13 cellular contexts compared by ENCODE assay signal in genomic region chr17:66549312-66549705, GRCh38.
A peak's percentile ranks its signal among the peaks of the same experiment; 100 is the strongest.
DNase-seq lines count a peak whose midpoint lies in the region; ATAC-seq and TF ChIP-seq lines count a peak whose summit lies in the region.
"Had no signal": no experiment of that assay in that cellular context is flagged by ENCODE, and none has a peak within 500 bp of the region (broad histone marks: within the 10 kb centered on the region; RNA-seq: fewer than 3 reads in every experiment).

No MANE protein-coding gene starts in this region.

- H4K20me1 ChIP-seq in MM.1S (ENCODE audit: insufficient read depth, low read length): no peaks in the 10 kb centered on the region

- H3K27me3 Mint-ChIP-seq in mesothelial cell of epicardium (ENCODE audit: low read depth): peaks cover 1% of the 10 kb centered on the region
- H3K27me3 Mint-ChIP-seq: activated CD8-positive, alpha-beta memory T cell treated with anti-CD3 and anti-CD28 coated beads, Interleukin-2, amount 10 ng/mL, durations not matched to agents 7 days and 5 days had no signal

- H3K27me3 ChIP-seq in colonic mucosa (no peaks in the 10 kb centered on the region), MM.1S (replicated peaks; ENCODE audit: insufficient read depth, low read length) (no peaks in the 10 kb centered on the region)
- H3K27me3 ChIP-seq: uterus had no signal

- no peak overlapping the region for H3K4me2 ChIP-seq in MM.1S (ENCODE audit: low read depth, low read length)

- H3K4me1 ChIP-seq in colonic mucosa (peaks cover 15% of the 10 kb centered on the region), MM.1S (ENCODE audit: low read length) (no peaks in the 10 kb centered on the region)
- H3K4me1 ChIP-seq: uterus had no signal

- DNase-seq in Daoy (ENCODE audit: low read depth) (peak; percentile 76), NCI-H526 treated with DMSO at 0.1 percent for 48 hours (lab: John Stamatoyannopoulos, UW) (peak; percentile 15), colonic mucosa (no peak), mesothelial cell of epicardium (ENCODE audit: low spot score in 2 of 2, unreplicated experiment in 2 of 2) (no peak), DMS 273 (lab: John Stamatoyannopoulos, UW; ENCODE audit: unreplicated experiment) (no peak), MM.1S (no peak)
- DNase-seq: activated CD8-positive, alpha-beta memory T cell treated with anti-CD3 and anti-CD28 coated beads, Interleukin-2, amount 10 ng/mL, durations not matched to agents 7 days and 5 days; MV-4-11; NCI-H524; T-helper 1 cell; uterus had no signal

- no peak overlapping the region for H3K4me3 ChIP-seq in colonic mucosa
- H3K4me3 ChIP-seq in MM.1S (ENCODE audit: low read length): no peak overlapping the region
- H3K4me3 ChIP-seq: uterus had no signal

- H3K27ac Mint-ChIP-seq in mesothelial cell of epicardium: peak overlapping the region; percentile 92

- no peaks in the 10 kb centered on the region for H3K79me2 ChIP-seq in MM.1S (ENCODE audit: low read length)

- no peak overlapping the region for H3K9ac ChIP-seq in colonic mucosa (ENCODE audit: low read depth in 2 of 2, low read length in 2 of 2)
- no peak overlapping the region for H3K9ac ChIP-seq in MM.1S (ENCODE audit: low read length)

- H3K9me2 ChIP-seq in MM.1S (replicated peaks; ENCODE audit: insufficient read depth, low read length): no peaks in the 10 kb centered on the region

- peaks cover 14% of the 10 kb centered on the region for H3K36me3 Mint-ChIP-seq in mesothelial cell of epicardium

- intact Hi-C loops in colonic mucosa (cut with DNase I): no loop called here

- H3K27ac ChIP-seq in colonic mucosa: peak overlapping the region; percentile 15
- H3K27ac ChIP-seq in MM.1S (ENCODE audit: low read length): no peak overlapping the region

- H3K9me3 Mint-ChIP-seq in mesothelial cell of epicardium: peaks cover 36% of the 10 kb centered on the region

- H3K36me3 ChIP-seq in colonic mucosa (no peaks in the 10 kb centered on the region), MM.1S (replicated peaks; ENCODE audit: insufficient read depth, low read length) (no peaks in the 10 kb centered on the region)
- H3K36me3 ChIP-seq: uterus had no signal

- no peaks in the 10 kb centered on the region for H3F3A ChIP-seq in MM.1S (ENCODE audit: insufficient read depth, low read length)

- H3K9me3 ChIP-seq in colonic mucosa (no peaks in the 10 kb centered on the region), MM.1S (replicated peaks; ENCODE audit: insufficient read depth, low read length) (no peaks in the 10 kb centered on the region)
- H3K9me3 ChIP-seq: uterus had no signal

- H2AFZ ChIP-seq in MM.1S (ENCODE audit: low read length): no peak overlapping the region

- H3K4me3 Mint-ChIP-seq in mesothelial cell of epicardium: no peak overlapping the region
- H3K4me3 Mint-ChIP-seq: activated CD8-positive, alpha-beta memory T cell treated with anti-CD3 and anti-CD28 coated beads, Interleukin-2, amount 10 ng/mL, durations not matched to agents 7 days and 5 days had no signal

- H3K4me1 Mint-ChIP-seq in mesothelial cell of epicardium: peaks cover 15% of the 10 kb centered on the region

- TF ChIP-seq CTCF in colonic mucosa (IDR thresholded peaks at IDR 0.05) (no peak), mesothelial cell of epicardium (IDR thresholded peaks at IDR 0.05; ENCODE audit: unreplicated experiment) (no peak), MM.1S (IDR thresholded peaks at IDR 0.05; ENCODE audit: low read length) (no peak)

- no peak for ATAC-seq in GM18517 (IDR thresholded peaks at IDR 0.05; ENCODE audit: unreplicated experiment)
- ATAC-seq in HG03565 (IDR thresholded peaks at IDR 0.05; ENCODE audit: unreplicated experiment): no peak
- ATAC-seq: activated CD8-positive, alpha-beta memory T cell treated with anti-CD3 and anti-CD28 coated beads, Interleukin-2, amount 10 ng/mL, durations not matched to agents 7 days and 5 days had no signal

Comparison
In these comparisons a context has a peak if more than half of its experiments do, and no peak if none do; other contexts are left out.
1. DNase-seq: peak in Daoy (single experiment) and NCI-H526 treated with DMSO at 0.1 percent for 48 hours (single experiment); none in colonic mucosa (single experiment), mesothelial cell of epicardium (0 of 2), DMS 273 (single experiment) and MM.1S (single experiment).